8 cellular contexts compared by ENCODE assay signal in the genomic region with DNA sequence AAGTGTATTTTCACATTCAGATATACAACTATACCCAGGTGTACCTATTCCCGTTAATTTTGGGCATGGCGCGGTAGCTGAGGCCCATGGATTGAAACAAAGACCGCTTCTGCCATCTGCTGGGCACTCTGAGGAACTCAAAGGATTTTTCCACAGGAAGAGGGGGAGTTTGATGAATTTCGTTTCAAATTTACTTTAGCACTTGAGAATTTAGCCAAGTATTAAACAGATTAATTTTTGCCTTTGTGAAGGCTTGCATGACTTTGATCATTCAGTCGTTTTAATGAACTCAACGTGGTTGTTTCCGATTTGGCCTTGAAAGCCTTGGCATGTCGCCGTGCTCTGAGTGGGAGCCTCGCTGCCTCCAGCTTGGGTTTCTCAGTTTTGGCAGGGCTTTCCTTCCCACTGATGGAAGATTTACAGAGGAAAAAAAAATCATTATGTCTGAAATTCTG.
DNase-seq lines count a peak whose midpoint lies in the region; ATAC-seq and TF ChIP-seq lines count a peak whose summit lies in the region.

No MANE protein-coding gene starts in this region.

- intact Hi-C loops in upper lobe of right lung (cut with DNase I), result no loop called here

- peak overlapping the region; percentile 69 for H3K4me2 ChIP-seq in OCI-LY3 (ENCODE audit: low read length)

- peak overlapping the region; percentile 24 for H3K4me3 ChIP-seq in HL-60 (replicated peaks; ENCODE audit: insufficient read depth, low read length)
- peak overlapping the region; percentile 75 for H3K4me3 ChIP-seq in OCI-LY3 (ENCODE audit: low read length)
- H3K4me3 ChIP-seq in gastroesophageal sphincter, result peak overlapping the region; percentile 47 to 56
- H3K4me3 ChIP-seq in upper lobe of right lung, result peak overlapping the region; percentile 43

- H3K79me2 ChIP-seq in OCI-LY3 (ENCODE audit: low read length), result no peaks in the 10 kb centered on the region

- H3K27ac ChIP-seq in HL-60 (replicated peaks), result no peak overlapping the region
- no peak overlapping the region for H3K27ac ChIP-seq in OCI-LY3 (ENCODE audit: low read length)
- peak overlapping the region; percentile 64 to 79 (median 76) for H3K27ac ChIP-seq in gastroesophageal sphincter
- peak overlapping the region; percentile 4 for H3K27ac ChIP-seq in upper lobe of right lung

- peak overlapping the region; percentile 18; the same call in 1 of the 2 replicates for H2AFZ ChIP-seq in OCI-LY3 (ENCODE audit: low read depth, low read length)

- no peak for TF ChIP-seq EP300 in gastroesophageal sphincter (IDR thresholded peaks at IDR 0.05)

- H3K4me1 ChIP-seq in OCI-LY3 (ENCODE audit: low read length) (peaks cover 9% of the 10 kb centered on the region), gastroesophageal sphincter (peaks cover 0 to 32% (median 4%) of the 10 kb centered on the region in 3 donors), upper lobe of right lung (peaks cover 5% of the 10 kb centered on the region)

- TF ChIP-seq POLR2A in gastroesophageal sphincter (IDR thresholded peaks at IDR 0.05), result no peak

- TF ChIP-seq CTCF in HL-60 (IDR thresholded peaks at IDR 0.05; ENCODE audit: insufficient read depth, low read length) (peak; percentile 36), OCI-LY3 (IDR thresholded peaks at IDR 0.05; ENCODE audit: low read depth, low read length) (peak; percentile 89), gastroesophageal sphincter (IDR thresholded peaks at IDR 0.05) (peak; percentile 77 to 89 (median 84)), omental fat pad (IDR thresholded peaks at IDR 0.05) (peak in 1 of 3 donors; percentile 60), upper lobe of right lung (IDR thresholded peaks at IDR 0.05) (peak; percentile 79)

- 0% methylated on average over 7 to 11 of the region's 11 CpGs for WGBS in gastroesophageal sphincter (ENCODE audit: low coverage in 1 of 2), 2 donors

- H3K36me3 ChIP-seq in OCI-LY3 (replicated peaks; ENCODE audit: low read depth, low read length) (no peaks in the 10 kb centered on the region), gastroesophageal sphincter (no peaks in the 10 kb centered on the region), upper lobe of right lung (no peaks in the 10 kb centered on the region)

- no peaks in the 10 kb centered on the region for H4K20me1 ChIP-seq in OCI-LY3 (ENCODE audit: insufficient read depth, low read length)

- DNase-seq in D341Med (ENCODE audit: low spot score) (peak; percentile 73), HL-60 (ENCODE audit: low read depth in 1 of 2, low spot score in 1 of 2) (peak; percentile 8 to 32), omental fat pad (ENCODE audit: low spot score) (no peak), upper lobe of right lung (peak; percentile 65)
- peak; percentile 30 for DNase-seq in activated naive CD4-positive, alpha-beta T cell treated with anti-CD3 and anti-CD28 coated beads, Interleukin-2, amount 50 U/mL, for 16 hours

- H3K9me3 ChIP-seq in OCI-LY3 (ENCODE audit: insufficient read depth, low read length), result no peaks in the 10 kb centered on the region
- H3K9me3 ChIP-seq in gastroesophageal sphincter, result no peaks in the 10 kb centered on the region
- H3K9me3 ChIP-seq in upper lobe of right lung, result no peaks in the 10 kb centered on the region

- ATAC-seq in gastroesophageal sphincter (peak; percentile 78), omental fat pad (ENCODE audit: low FRiP score) (peak; percentile 90), upper lobe of right lung (peak; percentile 94), GM18873 (IDR thresholded peaks at IDR 0.05; ENCODE audit: low FRiP score, unreplicated experiment) (no peak)

- peak overlapping the region; percentile 30 for H3K9ac ChIP-seq in OCI-LY3 (ENCODE audit: low read length)

- no peaks in the 10 kb centered on the region for H3K27me3 ChIP-seq in HL-60 (ENCODE audit: insufficient read depth, poor library complexity, severe bottlenecking)
- H3K27me3 ChIP-seq in OCI-LY3 (ENCODE audit: low read depth, low read length), result peaks cover 17% of the 10 kb centered on the region
- no peaks in the 10 kb centered on the region for H3K27me3 ChIP-seq in gastroesophageal sphincter
- H3K27me3 ChIP-seq in upper lobe of right lung, result no peaks in the 10 kb centered on the region

Comparison
In these comparisons a context has a peak if more than half of its experiments do, and no peak if none do; other contexts are left out.
1. H3K27ac ChIP-seq: peak in gastroesophageal sphincter (4 of 4) and upper lobe of right lung (single experiment); none in HL-60 (single experiment) and OCI-LY3 (single experiment).
2. H3K4me3 ChIP-seq: peak in every context shown above with its lines; median percentile 75 in OCI-LY3; 52 in gastroesophageal sphincter; 43 in upper lobe of right lung; 24 in HL-60.